ENCODE assay signal across 1 cellular context in genomic region chr16:74862743-74863244, GRCh38.
TF ChIP-seq lines count a peak whose summit lies in the region.

No MANE protein-coding gene starts in this region.

TF ChIP-seq in HepG2, 621 proteins besides CTCF, POLR2A, EP300 and RAD21 (continued from another document and continues in another):
- TF ChIP-seq, protein P1, sequence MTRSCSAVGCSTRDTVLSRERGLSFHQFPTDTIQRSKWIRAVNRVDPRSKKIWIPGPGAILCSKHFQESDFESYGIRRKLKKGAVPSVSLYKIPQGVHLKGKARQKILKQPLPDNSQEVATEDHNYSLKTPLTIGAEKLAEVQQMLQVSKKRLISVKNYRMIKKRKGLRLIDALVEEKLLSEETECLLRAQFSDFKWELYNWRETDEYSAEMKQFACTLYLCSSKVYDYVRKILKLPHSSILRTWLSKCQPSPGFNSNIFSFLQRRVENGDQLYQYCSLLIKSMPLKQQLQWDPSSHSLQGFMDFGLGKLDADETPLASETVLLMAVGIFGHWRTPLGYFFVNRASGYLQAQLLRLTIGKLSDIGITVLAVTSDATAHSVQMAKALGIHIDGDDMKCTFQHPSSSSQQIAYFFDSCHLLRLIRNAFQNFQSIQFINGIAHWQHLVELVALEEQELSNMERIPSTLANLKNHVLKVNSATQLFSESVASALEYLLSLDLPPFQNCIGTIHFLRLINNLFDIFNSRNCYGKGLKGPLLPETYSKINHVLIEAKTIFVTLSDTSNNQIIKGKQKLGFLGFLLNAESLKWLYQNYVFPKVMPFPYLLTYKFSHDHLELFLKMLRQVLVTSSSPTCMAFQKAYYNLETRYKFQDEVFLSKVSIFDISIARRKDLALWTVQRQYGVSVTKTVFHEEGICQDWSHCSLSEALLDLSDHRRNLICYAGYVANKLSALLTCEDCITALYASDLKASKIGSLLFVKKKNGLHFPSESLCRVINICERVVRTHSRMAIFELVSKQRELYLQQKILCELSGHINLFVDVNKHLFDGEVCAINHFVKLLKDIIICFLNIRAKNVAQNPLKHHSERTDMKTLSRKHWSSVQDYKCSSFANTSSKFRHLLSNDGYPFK (CRISPR knock-in tag; IDR thresholded peaks at IDR 0.05; ENCODE audit: borderline replicate concordance), result no peak
- no peak for TF ChIP-seq AGO1 (IDR thresholded peaks at IDR 0.05; ENCODE audit: low read depth, low read length, poor library complexity, severe bottlenecking)
- TF ChIP-seq KDM5A (IDR thresholded peaks at IDR 0.05; ENCODE audit: borderline replicate concordance, low read length), result peak; percentile 72; the same call in 1 of the 2 replicates
- no peak for TF ChIP-seq ZSCAN31 (CRISPR knock-in tag; IDR thresholded peaks at IDR 0.05; ENCODE audit: low read depth)
- no peak for TF ChIP-seq HIVEP1 (CRISPR knock-in tag; IDR thresholded peaks at IDR 0.05)
- TF ChIP-seq HDAC1 (CRISPR knock-in tag; IDR thresholded peaks at IDR 0.05), result no peak
- TF ChIP-seq ZNF615 (CRISPR knock-in tag; IDR thresholded peaks at IDR 0.05; ENCODE audit: borderline replicate concordance), result no peak
- no peak for TF ChIP-seq ZNF839 (CRISPR knock-in tag; IDR thresholded peaks at IDR 0.05; ENCODE audit: borderline replicate concordance)
- no peak for TF ChIP-seq ZNF501 (CRISPR knock-in tag; IDR thresholded peaks at IDR 0.05)
- TF ChIP-seq SIN3B (IDR thresholded peaks at IDR 0.05; ENCODE audit: low read length), result no peak
- no peak for TF ChIP-seq PTBP1 (IDR thresholded peaks at IDR 0.05; ENCODE audit: low read depth, low read length, poor library complexity, severe bottlenecking)
- TF ChIP-seq ZNF136 (CRISPR knock-in tag; IDR thresholded peaks at IDR 0.05; ENCODE audit: low read depth), result no peak
- no peak for TF ChIP-seq ZNF20 (CRISPR knock-in tag; IDR thresholded peaks at IDR 0.05)
- no peak for TF ChIP-seq RNF2 (conservative IDR thresholded peaks at IDR 0.05; ENCODE audit: low read depth)
- no peak for TF ChIP-seq KMT2B (CRISPR knock-in tag; IDR thresholded peaks at IDR 0.05)
- TF ChIP-seq, protein P2, sequence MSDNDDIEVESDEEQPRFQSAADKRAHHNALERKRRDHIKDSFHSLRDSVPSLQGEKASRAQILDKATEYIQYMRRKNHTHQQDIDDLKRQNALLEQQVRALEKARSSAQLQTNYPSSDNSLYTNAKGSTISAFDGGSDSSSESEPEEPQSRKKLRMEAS (IDR thresholded peaks at IDR 0.05), result no peak
- TF ChIP-seq CSRNP1 (CRISPR knock-in tag; IDR thresholded peaks at IDR 0.05), result no peak
- TF ChIP-seq ZNF704 (CRISPR knock-in tag; IDR thresholded peaks at IDR 0.05; ENCODE audit: borderline replicate concordance), result no peak
- TF ChIP-seq MTF2 (CRISPR knock-in tag; IDR thresholded peaks at IDR 0.05; ENCODE audit: borderline replicate concordance), result no peak
- TF ChIP-seq CSRNP2 (CRISPR knock-in tag; conservative IDR thresholded peaks at IDR 0.05; ENCODE audit: low read depth), result no peak
- no peak for TF ChIP-seq TBX2 (CRISPR knock-in tag; IDR thresholded peaks at IDR 0.05; ENCODE audit: borderline replicate concordance)
- TF ChIP-seq ZNF713 (CRISPR knock-in tag; IDR thresholded peaks at IDR 0.05), result no peak
- TF ChIP-seq NR2F2 (IDR thresholded peaks at IDR 0.05; ENCODE audit: borderline replicate concordance, low read depth), result no peak
- no peak for TF ChIP-seq ELF4 (CRISPR knock-in tag; IDR thresholded peaks at IDR 0.05; ENCODE audit: borderline replicate concordance)
- no peak for TF ChIP-seq ZNF781 (CRISPR knock-in tag; IDR thresholded peaks at IDR 0.05; ENCODE audit: borderline replicate concordance, not compliant biosample characterization)
- TF ChIP-seq HNF4A (CRISPR knock-in tag; IDR thresholded peaks at IDR 0.05), result no peak
- no peak for TF ChIP-seq DR1 (CRISPR knock-in tag; IDR thresholded peaks at IDR 0.05)
- TF ChIP-seq NFE2 (CRISPR knock-in tag; IDR thresholded peaks at IDR 0.05), result no peak
- TF ChIP-seq GMEB2 (CRISPR knock-in tag; IDR thresholded peaks at IDR 0.05; ENCODE audit: low read depth), result no peak
- TF ChIP-seq ZNF124 (CRISPR knock-in tag; IDR thresholded peaks at IDR 0.05), result no peak
- 0 out of 2 replicates have a peak, but pooled peaks have one; percentile 51 for TF ChIP-seq ZNF232 (CRISPR knock-in tag; IDR thresholded peaks at IDR 0.05; ENCODE audit: borderline replicate concordance)
- TF ChIP-seq ZNF264 (CRISPR knock-in tag; IDR thresholded peaks at IDR 0.05), result no peak
- no peak for TF ChIP-seq ZBTB20 (CRISPR knock-in tag; IDR thresholded peaks at IDR 0.05; ENCODE audit: borderline replicate concordance, low read depth)
- TF ChIP-seq ELK4 (CRISPR knock-in tag; IDR thresholded peaks at IDR 0.05; ENCODE audit: borderline replicate concordance), result no peak
- no peak for TF ChIP-seq SIX4 (CRISPR knock-in tag; IDR thresholded peaks at IDR 0.05)
- TF ChIP-seq YEATS2 (CRISPR knock-in tag; IDR thresholded peaks at IDR 0.05; ENCODE audit: borderline replicate concordance), result no peak
- TF ChIP-seq KLF16 (CRISPR knock-in tag; IDR thresholded peaks at IDR 0.05), result peak in 1 of 2 experiments; percentile 24; a peak in 1 of 4 replicates
- TF ChIP-seq ZNF574 (CRISPR knock-in tag; IDR thresholded peaks at IDR 0.05), result no peak
- TF ChIP-seq ATF1 (CRISPR knock-in tag; IDR thresholded peaks at IDR 0.05), result no peak
- no peak for TF ChIP-seq ZFY (CRISPR knock-in tag; IDR thresholded peaks at IDR 0.05)
- no peak for TF ChIP-seq ATRX (CRISPR knock-in tag; IDR thresholded peaks at IDR 0.05; ENCODE audit: borderline replicate concordance)
- TF ChIP-seq, protein P3, sequence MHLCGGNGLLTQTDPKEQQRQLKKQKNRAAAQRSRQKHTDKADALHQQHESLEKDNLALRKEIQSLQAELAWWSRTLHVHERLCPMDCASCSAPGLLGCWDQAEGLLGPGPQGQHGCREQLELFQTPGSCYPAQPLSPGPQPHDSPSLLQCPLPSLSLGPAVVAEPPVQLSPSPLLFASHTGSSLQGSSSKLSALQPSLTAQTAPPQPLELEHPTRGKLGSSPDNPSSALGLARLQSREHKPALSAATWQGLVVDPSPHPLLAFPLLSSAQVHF (CRISPR knock-in tag; IDR thresholded peaks at IDR 0.05), result no peak
- no peak for TF ChIP-seq GZF1 (CRISPR knock-in tag; IDR thresholded peaks at IDR 0.05)
- TF ChIP-seq CREB1 (IDR thresholded peaks at IDR 0.05), result peak; percentile 56; the same call in 1 of the 2 replicates
- peak; percentile 63 for TF ChIP-seq CREB1 (CRISPR knock-in tag; IDR thresholded peaks at IDR 0.05)
- no peak for TF ChIP-seq ZNF12 (CRISPR knock-in tag; IDR thresholded peaks at IDR 0.05)
- TF ChIP-seq HCFC1 (IDR thresholded peaks at IDR 0.05; ENCODE audit: low read depth, low read length), result no peak
- TF ChIP-seq TGIF2 (CRISPR knock-in tag; IDR thresholded peaks at IDR 0.05), result no peak
- peak; percentile 39 for TF ChIP-seq TEAD3 (CRISPR knock-in tag; optimal IDR thresholded peaks at IDR 0.05; ENCODE audit: borderline replicate concordance)
- TF ChIP-seq, protein P4, sequence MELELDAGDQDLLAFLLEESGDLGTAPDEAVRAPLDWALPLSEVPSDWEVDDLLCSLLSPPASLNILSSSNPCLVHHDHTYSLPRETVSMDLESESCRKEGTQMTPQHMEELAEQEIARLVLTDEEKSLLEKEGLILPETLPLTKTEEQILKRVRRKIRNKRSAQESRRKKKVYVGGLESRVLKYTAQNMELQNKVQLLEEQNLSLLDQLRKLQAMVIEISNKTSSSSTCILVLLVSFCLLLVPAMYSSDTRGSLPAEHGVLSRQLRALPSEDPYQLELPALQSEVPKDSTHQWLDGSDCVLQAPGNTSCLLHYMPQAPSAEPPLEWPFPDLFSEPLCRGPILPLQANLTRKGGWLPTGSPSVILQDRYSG (CRISPR knock-in tag; IDR thresholded peaks at IDR 0.05), result no peak
- no peak for TF ChIP-seq WIZ (CRISPR knock-in tag; IDR thresholded peaks at IDR 0.05)
- no peak for TF ChIP-seq GPBP1L1 (CRISPR knock-in tag; IDR thresholded peaks at IDR 0.05)
- TF ChIP-seq ZNF737 (CRISPR knock-in tag; IDR thresholded peaks at IDR 0.05; ENCODE audit: borderline replicate concordance), result no peak
- no peak for TF ChIP-seq ZBTB21 (CRISPR knock-in tag; IDR thresholded peaks at IDR 0.05)
- no peak for TF ChIP-seq ZNF775 (CRISPR knock-in tag; IDR thresholded peaks at IDR 0.05; ENCODE audit: borderline replicate concordance)
- no peak for TF ChIP-seq MLLT10 (CRISPR knock-in tag; IDR thresholded peaks at IDR 0.05)
- TF ChIP-seq KDM4B (CRISPR knock-in tag; IDR thresholded peaks at IDR 0.05), result no peak
- TF ChIP-seq ZNF652 (CRISPR knock-in tag; IDR thresholded peaks at IDR 0.05; ENCODE audit: borderline replicate concordance, low read depth), result peak; percentile 97
- no peak for TF ChIP-seq HNRNPUL1 (IDR thresholded peaks at IDR 0.05; ENCODE audit: low read depth, low read length)
- no peak for TF ChIP-seq ADNP (CRISPR knock-in tag; IDR thresholded peaks at IDR 0.05)
- TF ChIP-seq SMYD3 (CRISPR knock-in tag; IDR thresholded peaks at IDR 0.05), result no peak
